In the genomic region with DNA sequence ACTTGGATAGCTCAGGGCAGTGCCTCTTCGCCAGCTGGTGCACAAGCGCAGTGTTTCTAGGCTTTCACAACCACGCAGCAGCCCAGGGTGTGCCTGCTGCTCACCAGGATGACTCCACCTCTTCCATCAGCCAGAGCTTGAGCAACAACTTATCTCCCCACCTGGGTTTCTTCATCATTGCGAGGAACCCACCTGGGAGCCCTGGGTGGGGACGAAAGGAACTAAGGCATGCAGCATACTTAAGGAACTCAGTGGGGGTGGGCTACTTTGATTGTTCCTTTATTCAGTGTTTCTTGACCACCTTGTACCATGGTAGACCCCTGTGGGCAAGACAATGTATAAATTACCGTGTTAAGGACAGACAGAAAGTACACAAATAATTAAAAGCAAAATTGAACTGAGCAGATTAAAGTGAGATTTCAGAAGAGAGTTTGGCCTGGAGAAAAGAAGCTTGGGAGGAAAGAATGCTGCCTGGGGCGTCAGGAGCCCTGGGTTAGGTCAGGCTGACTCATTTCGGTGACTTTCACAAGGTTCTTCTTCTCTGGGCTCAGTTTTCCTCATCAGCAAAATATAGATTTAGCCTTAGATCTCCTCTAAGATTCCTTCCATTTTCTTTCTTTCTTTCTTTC, we compare ENCODE assay signal across 11 cellular contexts. TPM values are rescaled to one million over a fixed set of nuclear protein-coding genes. Genes with fewer than 3 reads are reported as not detected.
DNase-seq lines count a peak whose midpoint lies in the region; ATAC-seq, FAIRE-seq and TF ChIP-seq lines count a peak whose summit lies in the region.
"Had no signal": no experiment of that assay in that cellular context is flagged by ENCODE, and none has a peak within 500 bp of the region (broad histone marks: within the 10 kb centered on the region; RNA-seq: fewer than 3 reads in every experiment).

No MANE protein-coding gene starts in this region.

- no TSS peak for BruUV-seq in Calu3 (replicated peaks; lab: Mats Ljungman, UMichigan)

- peaks cover 22% of the 10 kb centered on the region for H3K4me1 ChIP-seq in mesendoderm (ENCODE audit: control insufficient read depth, low read depth, low read length)
- H3K4me1 ChIP-seq in naive thymus-derived CD4-positive, alpha-beta T cell (ENCODE audit: control insufficient read depth in 2 of 2, insufficient read depth in 2 of 2, low read length in 2 of 2): no peaks in the 10 kb centered on the region

- H3K4me1 Mint-ChIP-seq in Calu3 (ENCODE audit: low read depth, unreplicated experiment): peaks cover 59% of the 10 kb centered on the region
- no peaks in the 10 kb centered on the region for H3K4me1 Mint-ChIP-seq in naive thymus-derived CD4-positive, alpha-beta T cell
- no peaks in the 10 kb centered on the region for H3K4me1 Mint-ChIP-seq in activated T-cell treated with anti-CD3 and anti-CD28 coated beads, Interleukin-2, amount 50 U/mL, for 24 hours (ENCODE audit: low read depth)
- no peaks in the 10 kb centered on the region for H3K4me1 Mint-ChIP-seq in stimulated activated memory B cell treated with anti-CD40 and anti-IgM and Interleukin-4, amounts not matched to agents 10 μg/mL and 1 μg/mL and 100 μg/mL, for 72 hours
- H3K4me1 Mint-ChIP-seq: CD14-positive monocyte had no signal

- H2BK5ac ChIP-seq in mesendoderm (ENCODE audit: low read length): peak overlapping the region; percentile 89

- peak overlapping the region; percentile 7 for H3K4me3 Mint-ChIP-seq in Calu3 (ENCODE audit: low read depth, unreplicated experiment)
- H3K4me3 Mint-ChIP-seq in naive thymus-derived CD4-positive, alpha-beta T cell: no peak overlapping the region
- no peak overlapping the region for H3K4me3 Mint-ChIP-seq in activated T-cell treated with anti-CD3 and anti-CD28 coated beads, Interleukin-2, amount 50 U/mL, for 24 hours
- no peak overlapping the region for H3K4me3 Mint-ChIP-seq in stimulated activated memory B cell treated with anti-CD40 and anti-IgM and Interleukin-4, amounts not matched to agents 10 μg/mL and 1 μg/mL and 100 μg/mL, for 72 hours
- H3K4me3 Mint-ChIP-seq: CD14-positive monocyte had no signal

- peak overlapping the region; percentile 63 for H3K27ac ChIP-seq in mesendoderm (ENCODE audit: low read depth, low read length)
- no peak overlapping the region for H3K27ac ChIP-seq in naive thymus-derived CD4-positive, alpha-beta T cell (ENCODE audit: low read depth, low read length)

- H3K4me2 ChIP-seq in mesendoderm (ENCODE audit: low read length): no peak overlapping the region

- H3K4me3 ChIP-seq in MG63: no peak overlapping the region
- no peak overlapping the region for H3K4me3 ChIP-seq in bronchial epithelial cell (ENCODE audit: low read depth, low read length)
- H3K4me3 ChIP-seq in mesendoderm (ENCODE audit: low read length): no peak overlapping the region
- no peak overlapping the region for H3K4me3 ChIP-seq in naive thymus-derived CD4-positive, alpha-beta T cell (ENCODE audit: low read length)

- H3K4ac ChIP-seq in mesendoderm (ENCODE audit: low read depth, low read length): peak overlapping the region; percentile 26

- CTCF ChIA-PET in Calu3 (lab: Charles Lee): interaction anchor here (0.7 to 1.8 kb wide), 6 partner anchors 11 to 87 kb away, joined by 3 to 7 read pairs (median 4); a partner anchor contains a TSS
- CTCF ChIA-PET in naive thymus-derived CD4-positive, alpha-beta T cell (lab: Charles Lee): interaction anchor here (0.9 to 2.0 kb wide), 4 partner anchors 8 to 87 kb away, joined by 3 to 14 read pairs (median 6); no protein-coding TSS in a partner anchor

- no peak overlapping the region for H4K5ac ChIP-seq in mesendoderm (ENCODE audit: low read length)

- H3K27me3 ChIP-seq in MG63 (no peaks in the 10 kb centered on the region), bronchial epithelial cell (ENCODE audit: control insufficient read depth, insufficient read depth, low read length) (peaks cover 3% of the 10 kb centered on the region), mesendoderm (ENCODE audit: insufficient read depth, low read length, poor library complexity) (no peaks in the 10 kb centered on the region)
- H3K27me3 ChIP-seq in naive thymus-derived CD4-positive, alpha-beta T cell (ENCODE audit: control insufficient read depth in 2 of 2, insufficient read depth in 2 of 2, low read length in 2 of 2): no peaks in the 10 kb centered on the region

- no peaks in the 10 kb centered on the region for H3K9me3 ChIP-seq in MG63
- H3K9me3 ChIP-seq in naive thymus-derived CD4-positive, alpha-beta T cell (ENCODE audit: control insufficient read depth in 2 of 3, low read length in 3 of 3): no peaks in the 10 kb centered on the region

- H3K36me3 ChIP-seq in MG63: no peaks in the 10 kb centered on the region
- H3K36me3 ChIP-seq in bronchial epithelial cell (ENCODE audit: control insufficient read depth, insufficient read depth, low read length): no peaks in the 10 kb centered on the region
- H3K36me3 ChIP-seq in mesendoderm (ENCODE audit: control insufficient read depth, insufficient read depth, low read length): no peaks in the 10 kb centered on the region
- no peaks in the 10 kb centered on the region for H3K36me3 ChIP-seq in naive thymus-derived CD4-positive, alpha-beta T cell (ENCODE audit: control insufficient read depth in 2 of 3, insufficient read depth in 3 of 3, low read length in 3 of 3)

- WGBS in mesendoderm (ENCODE audit: extremely low coverage, insufficient coverage, low lambda C conversion rate): no CpG with 5 or more reads among the region's 8 CpGs

- H3K9ac ChIP-seq in mesendoderm (ENCODE audit: low read length): peak overlapping the region; percentile 30

- H3K23ac ChIP-seq in mesendoderm (ENCODE audit: low read length): no peak overlapping the region

- H3K9me3 Mint-ChIP-seq in Calu3 (ENCODE audit: low read depth, unreplicated experiment): no peaks in the 10 kb centered on the region
- H3K9me3 Mint-ChIP-seq in naive thymus-derived CD4-positive, alpha-beta T cell: no peaks in the 10 kb centered on the region
- H3K9me3 Mint-ChIP-seq in activated T-cell treated with anti-CD3 and anti-CD28 coated beads, Interleukin-2, amount 50 U/mL, for 24 hours: no peaks in the 10 kb centered on the region
- peaks cover 3% of the 10 kb centered on the region for H3K9me3 Mint-ChIP-seq in stimulated activated memory B cell treated with anti-CD40 and anti-IgM and Interleukin-4, amounts not matched to agents 10 μg/mL and 1 μg/mL and 100 μg/mL, for 72 hours
- H3K9me3 Mint-ChIP-seq: activated T-helper 2 cell treated with anti-CD3 and anti-CD28 coated beads, Interferon-gamma antibody, Interleukin-2, Interleukin-4, amounts not matched to agents 10 μg/mL and 5 μg/mL and 100 μg/mL, durations not matched to agents 14 hours and 24 hours and 36 hours had no signal

- no peak overlapping the region for H3K18ac ChIP-seq in mesendoderm (ENCODE audit: low read length)

- peak; percentile 93 for FAIRE-seq in bronchial epithelial cell (lab: Jason Lieb, UNC)

- H4K8ac ChIP-seq in mesendoderm (ENCODE audit: low read depth, low read length): no peak overlapping the region

- H3K79me1 ChIP-seq in mesendoderm (ENCODE audit: low read length): no peaks in the 10 kb centered on the region

- H3K27ac Mint-ChIP-seq in Calu3 (ENCODE audit: unreplicated experiment): peak overlapping the region; percentile 85
- H3K27ac Mint-ChIP-seq in naive thymus-derived CD4-positive, alpha-beta T cell: no peak overlapping the region
- no peak overlapping the region for H3K27ac Mint-ChIP-seq in activated T-cell treated with anti-CD3 and anti-CD28 coated beads, Interleukin-2, amount 50 U/mL, for 24 hours
- no peak overlapping the region for H3K27ac Mint-ChIP-seq in stimulated activated memory B cell treated with anti-CD40 and anti-IgM and Interleukin-4, amounts not matched to agents 10 μg/mL and 1 μg/mL and 100 μg/mL, for 72 hours
- H3K27ac Mint-ChIP-seq: activated T-helper 2 cell treated with anti-CD3 and anti-CD28 coated beads, Interferon-gamma antibody, Interleukin-2, Interleukin-4, amounts not matched to agents 10 μg/mL and 5 μg/mL and 100 μg/mL, durations not matched to agents 14 hours and 24 hours and 36 hours; CD14-positive monocyte had no signal

- TF ChIP-seq CTCF in Calu3 (IDR thresholded peaks at IDR 0.05; ENCODE audit: unreplicated experiment) (no peak), bronchial epithelial cell (IDR thresholded peaks at IDR 0.05; ENCODE audit: insufficient read depth, low read length, severe bottlenecking) (no peak)

- POLR2A ChIA-PET in naive thymus-derived CD4-positive, alpha-beta T cell (lab: Charles Lee): interaction anchor here (0.6 to 0.7 kb wide), 2 partner anchors 9 to 33 kb away, joined by 3 to 5 read pairs; no protein-coding TSS in a partner anchor

- no peak for ATAC-seq in naive thymus-derived CD4-positive, alpha-beta T cell
- ATAC-seq in stimulated activated memory B cell treated with anti-CD40 and anti-IgM and Interleukin-4, amounts not matched to agents 10 μg/mL and 1 μg/mL and 100 μg/mL, for 72 hours: no peak

- H2BK120ac ChIP-seq in mesendoderm (ENCODE audit: low read depth, low read length): no peak overlapping the region

- H2AK5ac ChIP-seq in mesendoderm (ENCODE audit: low read length): peak overlapping the region; percentile 72

- H3K27me3 Mint-ChIP-seq in Calu3 (ENCODE audit: unreplicated experiment): no peaks in the 10 kb centered on the region
- H3K27me3 Mint-ChIP-seq in naive thymus-derived CD4-positive, alpha-beta T cell: peaks cover 0 to 22% (median 12%) of the 10 kb centered on the region in 5 donors
- H3K27me3 Mint-ChIP-seq in activated T-cell treated with anti-CD3 and anti-CD28 coated beads, Interleukin-2, amount 50 U/mL, for 24 hours: peaks cover 13% of the 10 kb centered on the region
- peaks cover 35% of the 10 kb centered on the region for H3K27me3 Mint-ChIP-seq in stimulated activated memory B cell treated with anti-CD40 and anti-IgM and Interleukin-4, amounts not matched to agents 10 μg/mL and 1 μg/mL and 100 μg/mL, for 72 hours

- no peak overlapping the region for H2BK15ac ChIP-seq in mesendoderm (replicated peaks; ENCODE audit: low read depth)

- H3K36me3 Mint-ChIP-seq in Calu3 (ENCODE audit: insufficient read depth, unreplicated experiment): peaks cover 33% of the 10 kb centered on the region
- no peaks in the 10 kb centered on the region for H3K36me3 Mint-ChIP-seq in naive thymus-derived CD4-positive, alpha-beta T cell
- no peaks in the 10 kb centered on the region for H3K36me3 Mint-ChIP-seq in activated T-cell treated with anti-CD3 and anti-CD28 coated beads, Interleukin-2, amount 50 U/mL, for 24 hours (ENCODE audit: low read depth)
- H3K36me3 Mint-ChIP-seq in stimulated activated memory B cell treated with anti-CD40 and anti-IgM and Interleukin-4, amounts not matched to agents 10 μg/mL and 1 μg/mL and 100 μg/mL, for 72 hours: no peaks in the 10 kb centered on the region
- H3K36me3 Mint-ChIP-seq: CD14-positive monocyte had no signal

- H3K56ac ChIP-seq in mesendoderm (ENCODE audit: low read length): peak overlapping the region; percentile 86

- DNase-seq in Calu3 (peak; percentile 49), MG63 (peak; percentile 59), bronchial epithelial cell (ENCODE audit: low read depth) (peak; percentile 85), mesendoderm (peak; percentile 91), NCI-H1694 treated with DMSO at 0.1 percent for 48 hours (lab: John Stamatoyannopoulos, UW) (no peak)
- DNase-seq in naive thymus-derived CD4-positive, alpha-beta T cell: no peak
- DNase-seq in activated T-cell treated with anti-CD3 and anti-CD28 coated beads, Interleukin-2, amount 50 U/mL, for 24 hours: no peak
- DNase-seq: NCI-H526 treated with DMSO at 0.1 percent for 48 hours had no signal

- intact Hi-C loops in Calu3 (cut with micrococcal nuclease; ENCODE audit: unreplicated experiment): loop anchor here (2.0 to 5.0 kb wide), 2 partner anchors 45 to 75 kb away; no protein-coding TSS in a partner anchor
- intact Hi-C loops in naive thymus-derived CD4-positive, alpha-beta T cell (cut with micrococcal nuclease): no loop called here

- no peaks in the 10 kb centered on the region for H3K79me2 ChIP-seq in mesendoderm (ENCODE audit: control insufficient read depth, insufficient read depth, low read length)

RNA-seq across cellular contexts. Expression of a gene that starts 22.9 kb away (rescaled TPM):
- total RNA-seq in Calu3 (2022) (1,777 and 1,816 TPM in 2 replicates), bronchial epithelial cell (387 and 526 TPM in 2 replicates)
- 104 and 136 TPM in 2 replicates for total RNA-seq in MG63 (2014; rRNA removed; shearing (Covaris generic); ENCODE audit: low replicate concordance)
- polyA plus RNA-seq in mesendoderm (2013, experiment 1 of 2): 373 TPM
- polyA plus RNA-seq in mesendoderm (2013, experiment 2 of 2): 379 TPM
- total RNA-seq in naive thymus-derived CD4-positive, alpha-beta T cell: 10 to 100 TPM in 3 of 5 experiments, 1 to 10 TPM in 1, under 1 TPM in 1; 0.46 to 12.0 (median 10.1) TPM
- polyA plus RNA-seq in naive thymus-derived CD4-positive, alpha-beta T cell: 10 to 100 TPM; 14.1 to 23.1 TPM

RNA-seq across cellular contexts. Expression of a gene that starts 34.4 kb away (rescaled TPM):
- total RNA-seq in Calu3 (2022): 242 and 272 TPM in 2 replicates
- total RNA-seq in MG63 (2014; rRNA removed; shearing (Covaris generic); ENCODE audit: low replicate concordance): 684 and 692 TPM in 2 replicates
- 1,485 and 2,183 TPM in 2 replicates for total RNA-seq in bronchial epithelial cell
- polyA plus RNA-seq in mesendoderm (2013, experiment 1 of 2): 385 TPM
- 407 TPM for polyA plus RNA-seq in mesendoderm (2013, experiment 2 of 2)
- total RNA-seq in naive thymus-derived CD4-positive, alpha-beta T cell: 100 to 1,000 TPM; 380 to 919 (median 833) TPM
- 100 to 1,000 TPM; 134 to 145 TPM for polyA plus RNA-seq in naive thymus-derived CD4-positive, alpha-beta T cell

Comparison
In these comparisons a context has a peak if more than half of its experiments do, and no peak if none do; other contexts are left out.
1. DNase-seq: peak in Calu3 (single experiment), MG63 (single experiment), bronchial epithelial cell (single experiment) and mesendoderm (single experiment); none in naive thymus-derived CD4-positive, alpha-beta T cell (0 of 9), activated T-cell treated with anti-CD3 and anti-CD28 coated beads, Interleukin-2, amount 50 U/mL, for 24 hours (single experiment) and NCI-H1694 treated with DMSO at 0.1 percent for 48 hours (single experiment).